In genomic region chr3:6526321-6526720, GRCh38 we compare ENCODE assay signal across 14 cellular contexts.
DNase-seq lines count a peak whose midpoint lies in the region; ATAC-seq, FAIRE-seq and TF ChIP-seq lines count a peak whose summit lies in the region.
"Had no signal": no experiment of that assay in that cellular context is flagged by ENCODE, and none has a peak within 500 bp of the region (broad histone marks: within the 10 kb centered on the region; RNA-seq: fewer than 3 reads in every experiment).

No MANE protein-coding gene starts in this region.

- ATAC-seq in PC-3 (no peak), left colon (peak; percentile 33), GM19328 (IDR thresholded peaks at IDR 0.05; ENCODE audit: unreplicated experiment) (no peak), GM18505 (IDR thresholded peaks at IDR 0.05; ENCODE audit: unreplicated experiment) (no peak)
- ATAC-seq in activated naive CD4-positive, alpha-beta T cell treated with anti-CD3 and anti-CD28 coated beads, Interleukin-2, amount 50 U/mL, for 72 hours: no peak

- no peak overlapping the region for H3K9ac ChIP-seq in PC-3 (ENCODE audit: low read length)
- H3K9ac ChIP-seq: BLaER1 treated with 17β-estradiol and CSF1 and Interleukin-3, amounts not matched to agents 10 nM and 100 nM had no signal

- H3K36me3 ChIP-seq in PC-3 (ENCODE audit: low read depth, low read length) (no peaks in the 10 kb centered on the region), bronchial epithelial cell (ENCODE audit: control insufficient read depth, insufficient read depth, low read length) (no peaks in the 10 kb centered on the region)
- H3K36me3 ChIP-seq: BLaER1 treated with 17β-estradiol and CSF1 and Interleukin-3, amounts not matched to agents 10 nM and 100 nM had no signal

- TF ChIP-seq POLR2A in GM18505 (IDR thresholded peaks at IDR 0.05; ENCODE audit: borderline replicate concordance, extremely low read depth, insufficient read depth, insufficient read length): no peak

- H2AFZ ChIP-seq in PC-3 (ENCODE audit: low read length): no peak overlapping the region

- no TSS peak for BruUV-seq in PC-3 (replicated peaks; lab: Mats Ljungman, UMichigan)

- no peak for FAIRE-seq in bronchial epithelial cell (lab: Jason Lieb, UNC)
- FAIRE-seq: G401.6, GM12891 had no signal

- H3K4me2 ChIP-seq in PC-3 (ENCODE audit: low read length): no peak overlapping the region

- H3K4me3 ChIP-seq in PC-3 (ENCODE audit: low read length) (no peak overlapping the region), bronchial epithelial cell (ENCODE audit: low read depth, low read length) (no peak overlapping the region)
- H3K4me3 ChIP-seq: BLaER1 treated with 17β-estradiol and CSF1 and Interleukin-3, amounts not matched to agents 10 nM and 100 nM had no signal

- TF ChIP-seq CTCF in PC-3 (conservative IDR thresholded peaks at IDR 0.05; ENCODE audit: low read depth, low read length) (no peak), bronchial epithelial cell (IDR thresholded peaks at IDR 0.05; ENCODE audit: insufficient read depth, low read length, severe bottlenecking) (no peak)

- intact Hi-C loops in PC-3 (cut with micrococcal nuclease): no loop called here
- intact Hi-C loops in left colon (cut with DNase I, micrococcal nuclease): no loop called here

- H3K27ac ChIP-seq in PC-3 (ENCODE audit: low read length): no peak overlapping the region

- no peaks in the 10 kb centered on the region for H3K79me2 ChIP-seq in PC-3 (ENCODE audit: low read length)

- H3K4me1 ChIP-seq in PC-3 (ENCODE audit: insufficient read depth, low read length): no peaks in the 10 kb centered on the region

- no peaks in the 10 kb centered on the region for H4K20me1 ChIP-seq in PC-3 (ENCODE audit: low read length)
- H4K20me1 ChIP-seq: BLaER1 treated with 17β-estradiol and CSF1 and Interleukin-3, amounts not matched to agents 10 nM and 100 nM had no signal

- H3K27me3 ChIP-seq in PC-3 (ENCODE audit: low read length) (no peaks in the 10 kb centered on the region), bronchial epithelial cell (ENCODE audit: control insufficient read depth, insufficient read depth, low read length) (no peaks in the 10 kb centered on the region)
- H3K27me3 ChIP-seq: BLaER1 treated with 17β-estradiol and CSF1 and Interleukin-3, amounts not matched to agents 10 nM and 100 nM had no signal

- no peaks in the 10 kb centered on the region for H3K36me3 Mint-ChIP-seq in activated naive CD4-positive, alpha-beta T cell treated with anti-CD3 and anti-CD28 coated beads, Interleukin-2, amount 50 U/mL, for 72 hours
- H3K36me3 Mint-ChIP-seq: CD4-positive, CD25-positive, alpha-beta regulatory T cell had no signal

- POLR2A ChIA-PET in PC-3 (lab: Charles Lee; ENCODE audit: unreplicated experiment): no interaction called here

- H3K9me3 Mint-ChIP-seq in activated naive CD4-positive, alpha-beta T cell treated with anti-CD3 and anti-CD28 coated beads, Interleukin-2, amount 50 U/mL, for 72 hours: peaks cover 0 to 5% of the 10 kb centered on the region in 2 donors

- no peak overlapping the region for H3K27ac Mint-ChIP-seq in activated naive CD4-positive, alpha-beta T cell treated with anti-CD3 and anti-CD28 coated beads, Interleukin-2, amount 50 U/mL, for 72 hours
- H3K27ac Mint-ChIP-seq: CD4-positive, CD25-positive, alpha-beta regulatory T cell had no signal

- H3F3A ChIP-seq in PC-3 (ENCODE audit: low read length, unreplicated experiment): no peaks in the 10 kb centered on the region

- CTCF ChIA-PET in PC-3 (lab: Charles Lee): no interaction called here

- DNase-seq in PC-3: peak; percentile 4
- peak; percentile 9 for DNase-seq in bronchial epithelial cell (ENCODE audit: low read depth)
- no peak for DNase-seq in left colon
- DNase-seq in NCI-H524 (lab: John Stamatoyannopoulos, UW): no peak
- DNase-seq in activated naive CD4-positive, alpha-beta T cell treated with anti-CD3 and anti-CD28 coated beads, Interleukin-2, amount 50 U/mL, for 72 hours (ENCODE audit: low spot score in 2 of 2): no peak
- DNase-seq: ACHN; CD4-positive, CD25-positive, alpha-beta regulatory T cell; DMS 273 treated with DMSO at 0.1 percent for 48 hours; IMR-90 had no signal

- no peaks in the 10 kb centered on the region for H3K9me2 ChIP-seq in PC-3 (replicated peaks; ENCODE audit: low read length)

- H3K9me3 ChIP-seq in PC-3 (ENCODE audit: low read length): peaks cover 18% of the 10 kb centered on the region; the same call in 1 of the 2 replicates
- H3K9me3 ChIP-seq: BLaER1 treated with 17β-estradiol and CSF1 and Interleukin-3, amounts not matched to agents 10 nM and 100 nM had no signal

Comparison
In these comparisons a context has a peak if more than half of its experiments do, and no peak if none do; other contexts are left out.
1. DNase-seq: peak in PC-3 (single experiment) and bronchial epithelial cell (single experiment); none in left colon (0 of 2), NCI-H524 (0 of 2) and activated naive CD4-positive, alpha-beta T cell treated with anti-CD3 and anti-CD28 coated beads, Interleukin-2, amount 50 U/mL, for 72 hours (0 of 2).